8 cellular contexts compared by ENCODE assay signal in genomic region chr17:58755269-58755576, GRCh38. TPM values are rescaled to one million over a fixed set of nuclear protein-coding genes. Genes with fewer than 3 reads are reported as not detected.
DNase-seq lines count a peak whose midpoint lies in the region; ATAC-seq and TF ChIP-seq lines count a peak whose summit lies in the region.

No MANE protein-coding gene starts in this region.

- peak overlapping the region; percentile 76 for H3K4me3 Mint-ChIP-seq in T-helper 1 cell treated with Interleukin-12 subunit alpha and Interleukin-12 subunit beta and Interleukin-4 antibody, amounts not matched to agents 30 μg/mL and 1 μg/mL, for 36 hours
- peak overlapping the region; percentile 78 to 85 (median 79) for H3K4me3 Mint-ChIP-seq in T-cell

- H3K9me2 ChIP-seq in hepatocyte (replicated peaks; ENCODE audit: insufficient read depth) = no peaks in the 10 kb centered on the region

- H3K27ac ChIP-seq in hepatocyte (no peak overlapping the region), spleen (no peak overlapping the region)

- peak in 1 of 4 experiments; percentile 20 for ATAC-seq in T-cell (replicated peaks in 1 of 4)
- ATAC-seq in GM18519 (IDR thresholded peaks at IDR 0.05; ENCODE audit: low FRiP score, unreplicated experiment) = no peak
- ATAC-seq in GM19463 (IDR thresholded peaks at IDR 0.05; ENCODE audit: unreplicated experiment) = no peak

- H3K4me1 Mint-ChIP-seq in T-helper 1 cell treated with Interleukin-12 subunit alpha and Interleukin-12 subunit beta and Interleukin-4 antibody, amounts not matched to agents 30 μg/mL and 1 μg/mL, for 36 hours (ENCODE audit: low read depth) = peaks cover 10% of the 10 kb centered on the region
- H3K4me1 Mint-ChIP-seq in T-cell = peaks cover 13 to 15% (median 13%) of the 10 kb centered on the region in 3 donors

- TF ChIP-seq CTCF in hepatocyte (IDR thresholded peaks at IDR 0.05; ENCODE audit: poor library complexity) (no peak), spleen (IDR thresholded peaks at IDR 0.05 in 8 of 11, conservative IDR thresholded peaks at IDR 0.05 in 3 of 11) (no peak)

- H3K27ac Mint-ChIP-seq in T-helper 1 cell treated with Interleukin-12 subunit alpha and Interleukin-12 subunit beta and Interleukin-4 antibody, amounts not matched to agents 30 μg/mL and 1 μg/mL, for 36 hours = no peak overlapping the region
- H3K27ac Mint-ChIP-seq in T-cell = no peak overlapping the region

- H3K27me3 Mint-ChIP-seq in T-helper 1 cell treated with Interleukin-12 subunit alpha and Interleukin-12 subunit beta and Interleukin-4 antibody, amounts not matched to agents 30 μg/mL and 1 μg/mL, for 36 hours (ENCODE audit: low read depth) = peaks cover 64% of the 10 kb centered on the region
- peaks cover 38 to 63% of the 10 kb centered on the region in 2 donors for H3K27me3 Mint-ChIP-seq in T-cell

- H3K79me2 ChIP-seq in hepatocyte = no peaks in the 10 kb centered on the region

- peak overlapping the region; percentile 94 for H2AFZ ChIP-seq in hepatocyte

- peaks cover 5% of the 10 kb centered on the region for H3K4me1 ChIP-seq in hepatocyte (ENCODE audit: insufficient read depth)
- H3K4me1 ChIP-seq in spleen = peaks cover 3 to 25% (median 21%) of the 10 kb centered on the region in 6 donors

- no peaks in the 10 kb centered on the region for H3K36me3 ChIP-seq in hepatocyte (replicated peaks; ENCODE audit: insufficient read depth, low read depth)
- H3K36me3 ChIP-seq in spleen = no peaks in the 10 kb centered on the region

- DNase-seq in T-helper 1 cell (no peak), T-cell (no peak), hepatocyte (ENCODE audit: low spot score) (no peak), spleen (no peak), MV-4-11 (lab: John Stamatoyannopoulos, UW) (no peak)

- peaks cover 4% of the 10 kb centered on the region for H3K36me3 Mint-ChIP-seq in T-helper 1 cell treated with Interleukin-12 subunit alpha and Interleukin-12 subunit beta and Interleukin-4 antibody, amounts not matched to agents 30 μg/mL and 1 μg/mL, for 36 hours (ENCODE audit: low read depth)
- no peaks in the 10 kb centered on the region for H3K36me3 Mint-ChIP-seq in T-cell

- POLR2A ChIA-PET in T-cell (lab: Charles Lee) = no interaction called here

- no peaks in the 10 kb centered on the region for H4K20me1 ChIP-seq in hepatocyte (ENCODE audit: insufficient read depth, poor library complexity, severe bottlenecking)

- 37% methylated on average over 2 of the region's 2 CpGs for WGBS in hepatocyte (ENCODE audit: low lambda C conversion rate, missing lambda C conversion rate)
- WGBS in spleen, 5 donors = 29 to 47% (median 39%) methylated on average over 2 of the region's 2 CpGs

- TF ChIP-seq POLR2A in spleen (IDR thresholded peaks at IDR 0.05) = no peak

- no peaks in the 10 kb centered on the region for H3K9me3 ChIP-seq in hepatocyte (ENCODE audit: low read depth)
- no peaks in the 10 kb centered on the region for H3K9me3 ChIP-seq in spleen

- H3K4me2 ChIP-seq in hepatocyte = peak overlapping the region; percentile 99

- H3K9me3 Mint-ChIP-seq in T-helper 1 cell treated with Interleukin-12 subunit alpha and Interleukin-12 subunit beta and Interleukin-4 antibody, amounts not matched to agents 30 μg/mL and 1 μg/mL, for 36 hours = no peaks in the 10 kb centered on the region
- H3K9me3 Mint-ChIP-seq in T-cell = no peaks in the 10 kb centered on the region

- peak overlapping the region; percentile 79 for H3K4me3 ChIP-seq in hepatocyte
- peak overlapping the region; percentile 35 to 76 (median 60) for H3K4me3 ChIP-seq in spleen

- CTCF ChIA-PET in T-cell (lab: Charles Lee) = interaction anchor here in 1 of 2 donors (0.5 kb wide), 1 partner anchor 167 kb away, joined by 3 read pairs; no protein-coding TSS in a partner anchor

- H3K27me3 ChIP-seq in hepatocyte (peaks cover 60% of the 10 kb centered on the region), spleen (replicated peaks in 1 of 7) (peaks cover 0 to 66% (median 47%) of the 10 kb centered on the region in 7 donors)

- intact Hi-C loops in spleen (cut with DNase I; ENCODE audit: low total_unique reads) = no loop called here

RNA-seq across cellular contexts. Expression of gene PPM1E, which starts 0.4 kb away (rescaled TPM):
- total RNA-seq in T-cell = under 1 TPM in 1 of 5 donors, not detected in 4; 0.03 TPM
- total RNA-seq in hepatocyte = 0.77 and 0.80 TPM in 2 replicates
- polyA plus RNA-seq in hepatocyte = 0.42 TPM in 1 of 2 replicates, not detected in the other
- under 1 TPM; 0.23 to 0.79 (median 0.68) TPM for total RNA-seq in spleen
- polyA plus RNA-seq in spleen = under 1 TPM; 0.04 to 0.16 (median 0.11) TPM
